ENCODE assay signal across 1 cellular context in the genomic region with DNA sequence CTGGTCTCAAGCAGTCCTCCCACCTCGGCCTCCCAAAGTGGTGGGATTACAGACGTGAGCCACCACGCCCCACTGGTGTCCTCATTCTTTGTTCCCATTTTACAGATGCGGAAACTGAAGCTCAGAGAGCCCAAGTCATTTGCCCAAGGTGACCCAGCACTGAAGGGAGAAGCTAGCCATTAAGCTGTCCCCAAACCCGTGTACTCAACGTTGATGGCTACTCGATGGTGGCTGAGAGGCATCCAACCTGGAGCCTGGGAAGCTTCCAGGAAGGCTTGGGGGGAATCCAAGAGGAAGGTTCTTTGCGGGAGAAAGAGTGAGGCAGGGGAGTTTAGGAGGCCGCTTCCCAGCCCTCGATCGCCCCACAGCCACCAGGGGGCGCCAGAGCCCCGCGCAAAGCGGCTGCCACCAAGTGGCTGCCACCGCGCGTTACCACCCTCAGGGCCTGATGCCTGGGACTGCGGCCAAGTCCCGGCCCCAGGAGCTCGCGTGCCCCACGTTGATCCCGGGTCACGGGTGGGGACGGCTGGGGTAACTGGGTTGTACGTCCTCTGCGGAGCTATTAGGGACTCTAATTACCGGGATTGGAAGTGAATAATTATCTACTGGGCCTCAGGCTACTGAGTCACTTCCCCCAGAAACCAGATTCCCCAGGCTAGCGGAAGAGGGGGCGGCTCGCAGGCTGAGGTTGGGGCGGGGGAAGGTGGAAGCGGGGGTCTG.
TF ChIP-seq lines count a peak whose summit lies in the region.

No MANE protein-coding gene starts in this region.

TF ChIP-seq in HepG2, 621 proteins besides CTCF, POLR2A, EP300 and RAD21 (continued from another document and continues in another):
- TF ChIP-seq ARNT2 (CRISPR knock-in tag; IDR thresholded peaks at IDR 0.05; ENCODE audit: low read depth) (0 out of 2 replicates have a peak, but pooled peaks have one; percentile 59), HNRNPLL (IDR thresholded peaks at IDR 0.05; ENCODE audit: low read depth, low read length, poor library complexity, severe bottlenecking) (peak; percentile 63), ZNF772 (CRISPR knock-in tag; IDR thresholded peaks at IDR 0.05) (0 out of 2 replicates have a peak, but pooled peaks have one; percentile 41), RBM39 (IDR thresholded peaks at IDR 0.05; ENCODE audit: low read depth, low read length, poor library complexity, severe bottlenecking) (peak; percentile 56), ZNF335 (CRISPR knock-in tag; IDR thresholded peaks at IDR 0.05) (no peak), ZNF782 (CRISPR knock-in tag; IDR thresholded peaks at IDR 0.05; ENCODE audit: borderline replicate concordance) (no peak), KDM1A (CRISPR knock-in tag; IDR thresholded peaks at IDR 0.05) (peak; percentile 88), ZNF530 (CRISPR knock-in tag; IDR thresholded peaks at IDR 0.05; ENCODE audit: low read depth) (no peak), RBFOX2 (IDR thresholded peaks at IDR 0.05; ENCODE audit: low read depth, low read length) (no peak), ZNF780A (CRISPR knock-in tag; IDR thresholded peaks at IDR 0.05) (no peak), PTBP1 (IDR thresholded peaks at IDR 0.05; ENCODE audit: low read depth, low read length, poor library complexity, severe bottlenecking) (peak; percentile 43), TAF15 (IDR thresholded peaks at IDR 0.05; ENCODE audit: low read depth, low read length, poor library complexity, severe bottlenecking) (no peak), RXRB (CRISPR knock-in tag; IDR thresholded peaks at IDR 0.05; ENCODE audit: borderline replicate concordance) (no peak), ZNF431 (CRISPR knock-in tag; IDR thresholded peaks at IDR 0.05; ENCODE audit: borderline replicate concordance, low read depth) (no peak), CCDC6 (CRISPR knock-in tag; IDR thresholded peaks at IDR 0.05) (peak; percentile 36; the same call in 1 of the 2 replicates), ZNF232 (CRISPR knock-in tag; IDR thresholded peaks at IDR 0.05; ENCODE audit: borderline replicate concordance) (no peak), ZNF260 (CRISPR knock-in tag; IDR thresholded peaks at IDR 0.05; ENCODE audit: borderline replicate concordance, low read depth) (no peak), ZNF839 (CRISPR knock-in tag; IDR thresholded peaks at IDR 0.05; ENCODE audit: borderline replicate concordance) (no peak; the same call in 1 of the 2 replicates), ZSCAN20 (CRISPR knock-in tag; IDR thresholded peaks at IDR 0.05; ENCODE audit: borderline replicate concordance) (no peak), CAMTA2 (CRISPR knock-in tag; IDR thresholded peaks at IDR 0.05; ENCODE audit: borderline replicate concordance) (no peak), ZNF788 (CRISPR knock-in tag; IDR thresholded peaks at IDR 0.05; ENCODE audit: borderline replicate concordance) (peak; percentile 68; the same call in 1 of the 2 replicates), NFKBIZ (CRISPR knock-in tag; IDR thresholded peaks at IDR 0.05) (no peak), SMC3 (IDR thresholded peaks at IDR 0.05; ENCODE audit: low read length) (peak; percentile 56; the same call in 1 of the 2 replicates), MEIS2 (CRISPR knock-in tag; IDR thresholded peaks at IDR 0.05) (no peak), HNRNPUL1 (IDR thresholded peaks at IDR 0.05; ENCODE audit: low read depth, low read length) (no peak)
- TF ChIP-seq, protein P1, sequence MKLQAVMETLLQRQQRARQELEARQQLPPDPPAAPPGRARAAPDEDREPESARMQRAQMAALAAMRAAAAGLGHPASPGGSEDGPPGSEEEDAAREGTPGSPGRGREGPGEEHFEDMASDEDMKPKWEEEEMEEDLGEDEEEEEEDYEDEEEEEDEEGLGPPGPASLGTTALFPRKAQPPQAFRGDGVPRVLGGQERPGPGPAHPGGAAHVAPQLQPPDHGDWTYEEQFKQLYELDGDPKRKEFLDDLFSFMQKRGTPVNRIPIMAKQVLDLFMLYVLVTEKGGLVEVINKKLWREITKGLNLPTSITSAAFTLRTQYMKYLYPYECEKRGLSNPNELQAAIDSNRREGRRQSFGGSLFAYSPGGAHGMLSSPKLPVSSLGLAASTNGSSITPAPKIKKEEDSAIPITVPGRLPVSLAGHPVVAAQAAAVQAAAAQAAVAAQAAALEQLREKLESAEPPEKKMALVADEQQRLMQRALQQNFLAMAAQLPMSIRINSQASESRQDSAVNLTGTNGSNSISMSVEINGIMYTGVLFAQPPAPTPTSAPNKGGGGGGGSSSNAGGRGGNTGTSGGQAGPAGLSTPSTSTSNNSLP (IDR thresholded peaks at IDR 0.05; ENCODE audit: low read depth, low read length): no peak
- TF ChIP-seq, protein P2, sequence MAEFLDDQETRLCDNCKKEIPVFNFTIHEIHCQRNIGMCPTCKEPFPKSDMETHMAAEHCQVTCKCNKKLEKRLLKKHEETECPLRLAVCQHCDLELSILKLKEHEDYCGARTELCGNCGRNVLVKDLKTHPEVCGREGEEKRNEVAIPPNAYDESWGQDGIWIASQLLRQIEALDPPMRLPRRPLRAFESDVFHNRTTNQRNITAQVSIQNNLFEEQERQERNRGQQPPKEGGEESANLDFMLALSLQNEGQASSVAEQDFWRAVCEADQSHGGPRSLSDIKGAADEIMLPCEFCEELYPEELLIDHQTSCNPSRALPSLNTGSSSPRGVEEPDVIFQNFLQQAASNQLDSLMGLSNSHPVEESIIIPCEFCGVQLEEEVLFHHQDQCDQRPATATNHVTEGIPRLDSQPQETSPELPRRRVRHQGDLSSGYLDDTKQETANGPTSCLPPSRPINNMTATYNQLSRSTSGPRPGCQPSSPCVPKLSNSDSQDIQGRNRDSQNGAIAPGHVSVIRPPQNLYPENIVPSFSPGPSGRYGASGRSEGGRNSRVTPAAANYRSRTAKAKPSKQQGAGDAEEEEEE (CRISPR knock-in tag; IDR thresholded peaks at IDR 0.05; ENCODE audit: borderline replicate concordance): no peak; the same call in 1 of the 2 replicates
- TF ChIP-seq, protein P3, sequence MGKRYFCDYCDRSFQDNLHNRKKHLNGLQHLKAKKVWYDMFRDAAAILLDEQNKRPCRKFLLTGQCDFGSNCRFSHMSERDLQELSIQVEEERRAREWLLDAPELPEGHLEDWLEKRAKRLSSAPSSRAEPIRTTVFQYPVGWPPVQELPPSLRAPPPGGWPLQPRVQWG (CRISPR knock-in tag; IDR thresholded peaks at IDR 0.05; ENCODE audit: borderline replicate concordance, low read depth): no peak
- TF ChIP-seq, protein P4, sequence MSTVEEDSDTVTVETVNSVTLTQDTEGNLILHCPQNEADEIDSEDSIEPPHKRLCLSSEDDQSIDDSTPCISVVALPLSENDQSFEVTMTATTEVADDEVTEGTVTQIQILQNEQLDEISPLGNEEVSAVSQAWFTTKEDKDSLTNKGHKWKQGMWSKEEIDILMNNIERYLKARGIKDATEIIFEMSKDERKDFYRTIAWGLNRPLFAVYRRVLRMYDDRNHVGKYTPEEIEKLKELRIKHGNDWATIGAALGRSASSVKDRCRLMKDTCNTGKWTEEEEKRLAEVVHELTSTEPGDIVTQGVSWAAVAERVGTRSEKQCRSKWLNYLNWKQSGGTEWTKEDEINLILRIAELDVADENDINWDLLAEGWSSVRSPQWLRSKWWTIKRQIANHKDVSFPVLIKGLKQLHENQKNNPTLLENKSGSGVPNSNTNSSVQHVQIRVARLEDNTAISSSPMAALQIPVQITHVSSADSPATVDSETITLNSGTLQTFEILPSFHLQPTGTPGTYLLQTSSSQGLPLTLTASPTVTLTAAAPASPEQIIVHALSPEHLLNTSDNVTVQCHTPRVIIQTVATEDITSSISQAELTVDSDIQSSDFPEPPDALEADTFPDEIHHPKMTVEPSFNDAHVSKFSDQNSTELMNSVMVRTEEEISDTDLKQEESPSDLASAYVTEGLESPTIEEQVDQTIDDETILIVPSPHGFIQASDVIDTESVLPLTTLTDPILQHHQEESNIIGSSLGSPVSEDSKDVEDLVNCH (CRISPR knock-in tag; IDR thresholded peaks at IDR 0.05): no peak
- TF ChIP-seq, protein P5, sequence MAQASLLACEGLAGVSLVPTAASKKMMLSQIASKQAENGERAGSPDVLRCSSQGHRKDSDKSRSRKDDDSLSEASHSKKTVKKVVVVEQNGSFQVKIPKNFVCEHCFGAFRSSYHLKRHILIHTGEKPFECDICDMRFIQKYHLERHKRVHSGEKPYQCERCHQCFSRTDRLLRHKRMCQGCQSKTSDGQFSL (CRISPR knock-in tag; IDR thresholded peaks at IDR 0.05): no peak
- TF ChIP-seq, protein P6, sequence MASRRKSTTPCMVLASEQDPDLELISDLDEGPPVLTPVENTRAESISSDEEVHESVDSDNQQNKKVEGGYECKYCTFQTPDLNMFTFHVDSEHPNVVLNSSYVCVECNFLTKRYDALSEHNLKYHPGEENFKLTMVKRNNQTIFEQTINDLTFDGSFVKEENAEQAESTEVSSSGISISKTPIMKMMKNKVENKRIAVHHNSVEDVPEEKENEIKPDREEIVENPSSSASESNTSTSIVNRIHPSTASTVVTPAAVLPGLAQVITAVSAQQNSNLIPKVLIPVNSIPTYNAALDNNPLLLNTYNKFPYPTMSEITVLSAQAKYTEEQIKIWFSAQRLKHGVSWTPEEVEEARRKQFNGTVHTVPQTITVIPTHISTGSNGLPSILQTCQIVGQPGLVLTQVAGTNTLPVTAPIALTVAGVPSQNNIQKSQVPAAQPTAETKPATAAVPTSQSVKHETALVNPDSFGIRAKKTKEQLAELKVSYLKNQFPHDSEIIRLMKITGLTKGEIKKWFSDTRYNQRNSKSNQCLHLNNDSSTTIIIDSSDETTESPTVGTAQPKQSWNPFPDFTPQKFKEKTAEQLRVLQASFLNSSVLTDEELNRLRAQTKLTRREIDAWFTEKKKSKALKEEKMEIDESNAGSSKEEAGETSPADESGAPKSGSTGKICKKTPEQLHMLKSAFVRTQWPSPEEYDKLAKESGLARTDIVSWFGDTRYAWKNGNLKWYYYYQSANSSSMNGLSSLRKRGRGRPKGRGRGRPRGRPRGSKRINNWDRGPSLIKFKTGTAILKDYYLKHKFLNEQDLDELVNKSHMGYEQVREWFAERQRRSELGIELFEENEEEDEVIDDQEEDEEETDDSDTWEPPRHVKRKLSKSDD (CRISPR knock-in tag; IDR thresholded peaks at IDR 0.05; ENCODE audit: low read depth): 0 out of 2 replicates have a peak, but pooled peaks have one; percentile 27
- TF ChIP-seq, protein P7, sequence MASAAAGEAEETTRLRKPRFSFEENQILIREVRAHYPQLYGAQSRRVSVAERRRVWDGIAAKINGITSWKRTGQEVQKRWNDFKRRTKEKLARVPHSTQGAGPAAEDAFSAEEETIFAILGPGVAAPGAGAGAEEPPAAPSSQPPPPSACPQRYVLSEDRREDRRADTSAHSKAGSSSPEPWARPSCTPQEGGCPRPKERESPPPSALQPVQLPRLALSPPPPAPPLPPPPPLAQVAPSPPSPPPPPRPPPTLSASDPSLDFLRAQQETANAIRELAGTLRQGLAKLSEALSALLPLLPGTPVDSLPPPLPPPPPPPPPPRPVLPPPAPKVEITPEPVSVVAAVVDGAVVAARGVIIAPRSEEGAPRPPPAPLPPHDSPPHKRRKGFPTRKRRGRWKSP (CRISPR knock-in tag; IDR thresholded peaks at IDR 0.05): 0 out of 2 replicates have a peak, but pooled peaks have one; percentile 36
- TF ChIP-seq, protein P8, sequence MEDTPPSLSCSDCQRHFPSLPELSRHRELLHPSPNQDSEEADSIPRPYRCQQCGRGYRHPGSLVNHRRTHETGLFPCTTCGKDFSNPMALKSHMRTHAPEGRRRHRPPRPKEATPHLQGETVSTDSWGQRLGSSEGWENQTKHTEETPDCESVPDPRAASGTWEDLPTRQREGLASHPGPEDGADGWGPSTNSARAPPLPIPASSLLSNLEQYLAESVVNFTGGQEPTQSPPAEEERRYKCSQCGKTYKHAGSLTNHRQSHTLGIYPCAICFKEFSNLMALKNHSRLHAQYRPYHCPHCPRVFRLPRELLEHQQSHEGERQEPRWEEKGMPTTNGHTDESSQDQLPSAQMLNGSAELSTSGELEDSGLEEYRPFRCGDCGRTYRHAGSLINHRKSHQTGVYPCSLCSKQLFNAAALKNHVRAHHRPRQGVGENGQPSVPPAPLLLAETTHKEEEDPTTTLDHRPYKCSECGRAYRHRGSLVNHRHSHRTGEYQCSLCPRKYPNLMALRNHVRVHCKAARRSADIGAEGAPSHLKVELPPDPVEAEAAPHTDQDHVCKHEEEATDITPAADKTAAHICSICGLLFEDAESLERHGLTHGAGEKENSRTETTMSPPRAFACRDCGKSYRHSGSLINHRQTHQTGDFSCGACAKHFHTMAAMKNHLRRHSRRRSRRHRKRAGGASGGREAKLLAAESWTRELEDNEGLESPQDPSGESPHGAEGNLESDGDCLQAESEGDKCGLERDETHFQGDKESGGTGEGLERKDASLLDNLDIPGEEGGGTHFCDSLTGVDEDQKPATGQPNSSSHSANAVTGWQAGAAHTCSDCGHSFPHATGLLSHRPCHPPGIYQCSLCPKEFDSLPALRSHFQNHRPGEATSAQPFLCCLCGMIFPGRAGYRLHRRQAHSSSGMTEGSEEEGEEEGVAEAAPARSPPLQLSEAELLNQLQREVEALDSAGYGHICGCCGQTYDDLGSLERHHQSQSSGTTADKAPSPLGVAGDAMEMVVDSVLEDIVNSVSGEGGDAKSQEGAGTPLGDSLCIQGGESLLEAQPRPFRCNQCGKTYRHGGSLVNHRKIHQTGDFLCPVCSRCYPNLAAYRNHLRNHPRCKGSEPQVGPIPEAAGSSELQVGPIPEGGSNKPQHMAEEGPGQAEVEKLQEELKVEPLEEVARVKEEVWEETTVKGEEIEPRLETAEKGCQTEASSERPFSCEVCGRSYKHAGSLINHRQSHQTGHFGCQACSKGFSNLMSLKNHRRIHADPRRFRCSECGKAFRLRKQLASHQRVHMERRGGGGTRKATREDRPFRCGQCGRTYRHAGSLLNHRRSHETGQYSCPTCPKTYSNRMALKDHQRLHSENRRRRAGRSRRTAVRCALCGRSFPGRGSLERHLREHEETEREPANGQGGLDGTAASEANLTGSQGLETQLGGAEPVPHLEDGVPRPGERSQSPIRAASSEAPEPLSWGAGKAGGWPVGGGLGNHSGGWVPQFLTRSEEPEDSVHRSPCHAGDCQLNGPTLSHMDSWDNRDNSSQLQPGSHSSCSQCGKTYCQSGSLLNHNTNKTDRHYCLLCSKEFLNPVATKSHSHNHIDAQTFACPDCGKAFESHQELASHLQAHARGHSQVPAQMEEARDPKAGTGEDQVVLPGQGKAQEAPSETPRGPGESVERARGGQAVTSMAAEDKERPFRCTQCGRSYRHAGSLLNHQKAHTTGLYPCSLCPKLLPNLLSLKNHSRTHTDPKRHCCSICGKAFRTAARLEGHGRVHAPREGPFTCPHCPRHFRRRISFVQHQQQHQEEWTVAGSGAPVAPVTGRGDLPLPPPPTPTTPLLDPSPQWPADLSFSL (CRISPR knock-in tag; IDR thresholded peaks at IDR 0.05): no peak
- TF ChIP-seq, protein P9, sequence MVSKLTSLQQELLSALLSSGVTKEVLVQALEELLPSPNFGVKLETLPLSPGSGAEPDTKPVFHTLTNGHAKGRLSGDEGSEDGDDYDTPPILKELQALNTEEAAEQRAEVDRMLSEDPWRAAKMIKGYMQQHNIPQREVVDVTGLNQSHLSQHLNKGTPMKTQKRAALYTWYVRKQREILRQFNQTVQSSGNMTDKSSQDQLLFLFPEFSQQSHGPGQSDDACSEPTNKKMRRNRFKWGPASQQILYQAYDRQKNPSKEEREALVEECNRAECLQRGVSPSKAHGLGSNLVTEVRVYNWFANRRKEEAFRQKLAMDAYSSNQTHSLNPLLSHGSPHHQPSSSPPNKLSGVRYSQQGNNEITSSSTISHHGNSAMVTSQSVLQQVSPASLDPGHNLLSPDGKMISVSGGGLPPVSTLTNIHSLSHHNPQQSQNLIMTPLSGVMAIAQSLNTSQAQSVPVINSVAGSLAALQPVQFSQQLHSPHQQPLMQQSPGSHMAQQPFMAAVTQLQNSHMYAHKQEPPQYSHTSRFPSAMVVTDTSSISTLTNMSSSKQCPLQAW (CRISPR knock-in tag; IDR thresholded peaks at IDR 0.05): peak; percentile 36; the same call in 1 of the 2 replicates
